27 cellular contexts compared by ENCODE assay signal in the genomic region with DNA sequence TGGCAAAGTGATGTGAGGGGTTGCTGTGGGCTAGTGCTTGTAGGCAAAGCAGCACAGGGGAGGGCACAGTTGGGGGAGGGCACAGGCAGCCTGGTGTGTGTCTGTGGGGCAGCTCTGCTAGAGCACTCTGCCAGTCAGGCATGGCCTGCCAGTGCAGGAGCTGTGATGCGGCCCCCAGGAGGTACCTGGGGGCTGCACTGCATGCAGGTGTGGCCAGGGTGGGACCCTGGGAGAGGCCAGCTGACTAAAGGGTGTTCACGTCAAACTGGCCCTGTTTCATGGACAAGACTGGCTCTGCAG.
"Had no signal": no experiment of that assay in that cellular context is flagged by ENCODE, and none has a peak within 500 bp of the region (broad histone marks: within the 10 kb centered on the region; RNA-seq: fewer than 3 reads in every experiment).

No MANE protein-coding gene starts in this region.

- H3K4me1 Mint-ChIP-seq: WTC11 had no signal

- H3K27me3 Mint-ChIP-seq: activated CD4-positive, alpha-beta T cell treated with anti-CD3 and anti-CD28 coated beads for 36 hours; activated T-cell treated with anti-CD3 and anti-CD28 coated beads, Interleukin-2, amount 50 U/mL, for 24 hours; activated T-helper 17 cell treated with anti-CD3 and anti-CD28 coated beads, Interleukin-2, amount 50 U/mL, for 72 hours; central memory CD8-positive, alpha-beta T cell; effector memory CD8-positive, alpha-beta T cell; stimulated activated memory B cell treated with anti-CD40 and anti-IgM and Interleukin-4, amounts not matched to agents 10 μg/mL and 1 μg/mL and 100 μg/mL, for 72 hours; T-cell; type B pancreatic cell had no signal

- H3K27me3 ChIP-seq: ascending aorta, brain microvascular endothelial cell, colonic mucosa, dorsolateral prefrontal cortex, esophagus squamous epithelium, gastrocnemius medialis, neutrophil, pancreas, right lobe of liver, testis had no signal

- H3K27ac ChIP-seq: ascending aorta, brain microvascular endothelial cell, colonic mucosa, dorsolateral prefrontal cortex, esophagus squamous epithelium, gastrocnemius medialis, neutrophil, pancreas, right lobe of liver, testis had no signal

- ATAC-seq: activated CD4-positive, alpha-beta T cell treated with anti-CD3 and anti-CD28 coated beads for 36 hours; activated naive CD4-positive, alpha-beta T cell treated with anti-CD3 and anti-CD28 coated beads, Interleukin-2, amount 50 U/mL, for 72 hours; activated T-helper 17 cell treated with anti-CD3 and anti-CD28 coated beads, Interleukin-2, amount 50 U/mL, for 72 hours; effector memory CD8-positive, alpha-beta T cell; gastrocnemius medialis; natural killer cell; stimulated activated memory B cell treated with anti-CD40 and anti-IgM and Interleukin-4, amounts not matched to agents 10 μg/mL and 1 μg/mL and 100 μg/mL, for 72 hours; T-cell; WTC11 had no signal

- H3K4me1 ChIP-seq: colonic mucosa, testis had no signal

- DNase-seq: activated CD4-positive, alpha-beta T cell treated with anti-CD3 and anti-CD28 coated beads for 36 hours; activated CD4-positive, alpha-beta T cell treated with anti-CD3 and anti-CD28 coated beads, Interleukin-2, amount 50 U/mL, for 4 hours; activated CD8-positive, alpha-beta memory T cell treated with anti-CD3 and anti-CD28 coated beads for 24 hours; activated CD8-positive, alpha-beta memory T cell treated with anti-CD3 and anti-CD28 coated beads, Interleukin-2, amount 50 U/mL, for 4 hours; activated T-cell treated with anti-CD3 and anti-CD28 coated beads, Interleukin-2, amount 50 U/mL, for 24 hours; brain microvascular endothelial cell; colonic mucosa; dorsolateral prefrontal cortex; effector memory CD8-positive, alpha-beta T cell; esophagus squamous epithelium; gastrocnemius medialis; natural killer cell; right lobe of liver; small intestine; stimulated activated CD4-positive, alpha-beta T cell treated with anti-CD3 and anti-CD28 coated beads, Interleukin-15, amount 100 ng/mL, for 24 hours; T-cell; testis had no signal

- H3K4me3 Mint-ChIP-seq: activated CD4-positive, alpha-beta T cell treated with anti-CD3 and anti-CD28 coated beads for 36 hours; activated T-cell treated with anti-CD3 and anti-CD28 coated beads, Interleukin-2, amount 50 U/mL, for 24 hours; activated T-helper 17 cell treated with anti-CD3 and anti-CD28 coated beads, Interleukin-2, amount 50 U/mL, for 72 hours; central memory CD8-positive, alpha-beta T cell; effector memory CD8-positive, alpha-beta T cell; mesothelial cell of epicardium; natural killer cell; stimulated activated memory B cell treated with anti-CD40 and anti-IgM and Interleukin-4, amounts not matched to agents 10 μg/mL and 1 μg/mL and 100 μg/mL, for 72 hours; T-cell; type B pancreatic cell; WTC11 had no signal

- H3K27ac Mint-ChIP-seq: activated CD4-positive, alpha-beta T cell treated with anti-CD3 and anti-CD28 coated beads for 36 hours; activated T-cell treated with anti-CD3 and anti-CD28 coated beads, Interleukin-2, amount 50 U/mL, for 24 hours; activated T-helper 17 cell treated with anti-CD3 and anti-CD28 coated beads, Interleukin-2, amount 50 U/mL, for 72 hours; mesothelial cell of epicardium; natural killer cell; stimulated activated memory B cell treated with anti-CD40 and anti-IgM and Interleukin-4, amounts not matched to agents 10 μg/mL and 1 μg/mL and 100 μg/mL, for 72 hours; T-cell; type B pancreatic cell; WTC11 had no signal

- H3K9me3 ChIP-seq: colonic mucosa, esophagus squamous epithelium, gastrocnemius medialis, neutrophil, pancreas, right lobe of liver, testis had no signal

- H3K4me3 ChIP-seq: ascending aorta, colonic mucosa, dorsolateral prefrontal cortex, esophagus squamous epithelium, gastrocnemius medialis, pancreas, right lobe of liver, testis had no signal

- H3K36me3 ChIP-seq: ascending aorta, brain microvascular endothelial cell, colonic mucosa, esophagus squamous epithelium, gastrocnemius medialis, neutrophil, pancreas, right lobe of liver had no signal
